ENCODE assay signal across 28 cellular contexts in genomic region chr4:72374156-72374555, GRCh38.
"Had no signal": no experiment of that assay in that cellular context is flagged by ENCODE, and none has a peak within 500 bp of the region (broad histone marks: within the 10 kb centered on the region; RNA-seq: fewer than 3 reads in every experiment).

No MANE protein-coding gene starts in this region.

- H3K4me1 Mint-ChIP-seq: activated naive CD4-positive, alpha-beta T cell treated with anti-CD3 and anti-CD28 coated beads, Interleukin-2, amount 10 ng/mL, durations not matched to agents 7 days and 5 days; activated naive CD8-positive, alpha-beta T cell treated with anti-CD3 and anti-CD28 coated beads, Interleukin-2, amount 10 ng/mL, durations not matched to agents 7 days and 5 days; central memory CD8-positive, alpha-beta T cell; mesothelial cell of epicardium; naive thymus-derived CD8-positive, alpha-beta T cell had no signal

- H3K4me1 ChIP-seq: neural progenitor cell, testis, transverse colon had no signal

- ATAC-seq: left lobe of liver; naive thymus-derived CD8-positive, alpha-beta T cell; right cardiac atrium had no signal

- H3K4me3 ChIP-seq: heart right ventricle, neural progenitor cell, SK-N-MC, testis, transverse colon had no signal

- H3K9me3 Mint-ChIP-seq: activated naive CD4-positive, alpha-beta T cell treated with anti-CD3 and anti-CD28 coated beads, Interleukin-2, amount 10 ng/mL, durations not matched to agents 7 days and 5 days; activated naive CD8-positive, alpha-beta T cell treated with anti-CD3 and anti-CD28 coated beads, Interleukin-2, amount 10 ng/mL, durations not matched to agents 7 days and 5 days; mesothelial cell of epicardium; naive thymus-derived CD8-positive, alpha-beta T cell; neural progenitor cell; T-helper 1 cell treated with Interleukin-12 subunit alpha and Interleukin-12 subunit beta and Interleukin-4 antibody, amounts not matched to agents 30 μg/mL and 1 μg/mL, for 36 hours had no signal

- DNase-seq: activated CD4-positive, alpha-beta T cell treated with anti-CD3 and anti-CD28 coated beads for 4 hours; activated CD4-positive, alpha-beta T cell treated with anti-CD3 and anti-CD28 coated beads, Interleukin-2, amount 50 U/mL, for 4 hours; activated CD8-positive, alpha-beta memory T cell treated with anti-CD3 and anti-CD28 coated beads for 24 hours; activated gamma-delta T cell; activated naive CD4-positive, alpha-beta T cell treated with anti-CD3 and anti-CD28 coated beads, Interleukin-2, amount 10 ng/mL, durations not matched to agents 7 days and 5 days; activated naive CD8-positive, alpha-beta T cell treated with anti-CD3 and anti-CD28 coated beads, Interleukin-2, amount 10 ng/mL, durations not matched to agents 7 days and 5 days; activated T-cell treated with anti-CD3 and anti-CD28 coated beads, Interleukin-2, amount 50 U/mL, for 1 hour; amniotic stem cell; dermis blood vessel endothelial cell; effector CD4-positive, alpha-beta T cell; foreskin fibroblast; heart right ventricle; kidney glomerular epithelial cell; naive thymus-derived CD8-positive, alpha-beta T cell; occipital lobe; right cardiac atrium; stimulated activated CD4-positive, alpha-beta T cell treated with anti-CD3 and anti-CD28 coated beads, Interleukin-2, amount 100 ng/mL, for 48 hours; stimulated activated naive CD4-positive, alpha-beta T cell treated with Interleukin-2 at 50 U/mL for 16 hours; SW 1271; T-helper 9 cell; testis; transverse colon had no signal

- H3K36me3 Mint-ChIP-seq: activated naive CD4-positive, alpha-beta T cell treated with anti-CD3 and anti-CD28 coated beads, Interleukin-2, amount 10 ng/mL, durations not matched to agents 7 days and 5 days; activated naive CD8-positive, alpha-beta T cell treated with anti-CD3 and anti-CD28 coated beads, Interleukin-2, amount 10 ng/mL, durations not matched to agents 7 days and 5 days; mesothelial cell of epicardium; naive thymus-derived CD8-positive, alpha-beta T cell; neural progenitor cell had no signal

- H3K27me3 ChIP-seq: heart right ventricle, neural progenitor cell, testis, transverse colon had no signal

- H3K4me3 Mint-ChIP-seq: activated naive CD4-positive, alpha-beta T cell treated with anti-CD3 and anti-CD28 coated beads, Interleukin-2, amount 10 ng/mL, durations not matched to agents 7 days and 5 days; activated naive CD8-positive, alpha-beta T cell treated with anti-CD3 and anti-CD28 coated beads, Interleukin-2, amount 10 ng/mL, durations not matched to agents 7 days and 5 days; central memory CD8-positive, alpha-beta T cell; mesothelial cell of epicardium; naive thymus-derived CD8-positive, alpha-beta T cell; neural progenitor cell; T-helper 1 cell treated with Interleukin-12 subunit alpha and Interleukin-12 subunit beta and Interleukin-4 antibody, amounts not matched to agents 30 μg/mL and 1 μg/mL, for 36 hours had no signal

- H3K9ac ChIP-seq: neural progenitor cell had no signal

- H3K9me3 ChIP-seq: heart right ventricle, testis, transverse colon had no signal

- H3K27me3 Mint-ChIP-seq: activated naive CD4-positive, alpha-beta T cell treated with anti-CD3 and anti-CD28 coated beads, Interleukin-2, amount 10 ng/mL, durations not matched to agents 7 days and 5 days; activated naive CD8-positive, alpha-beta T cell treated with anti-CD3 and anti-CD28 coated beads, Interleukin-2, amount 10 ng/mL, durations not matched to agents 7 days and 5 days; central memory CD8-positive, alpha-beta T cell had no signal

- H3K27ac Mint-ChIP-seq: activated naive CD4-positive, alpha-beta T cell treated with anti-CD3 and anti-CD28 coated beads, Interleukin-2, amount 10 ng/mL, durations not matched to agents 7 days and 5 days; activated naive CD8-positive, alpha-beta T cell treated with anti-CD3 and anti-CD28 coated beads, Interleukin-2, amount 10 ng/mL, durations not matched to agents 7 days and 5 days; mesothelial cell of epicardium; naive thymus-derived CD8-positive, alpha-beta T cell; neural progenitor cell; T-helper 1 cell treated with Interleukin-12 subunit alpha and Interleukin-12 subunit beta and Interleukin-4 antibody, amounts not matched to agents 30 μg/mL and 1 μg/mL, for 36 hours had no signal

- H3K36me3 ChIP-seq: heart right ventricle, neural progenitor cell, transverse colon had no signal
